ENCODE assay signal across 8 cellular contexts in genomic region chr12:54358620-54358944, GRCh38. TPM values are rescaled to one million over a fixed set of nuclear protein-coding genes. Genes with fewer than 3 reads are reported as not detected.
DNase-seq lines count a peak whose midpoint lies in the region; ATAC-seq and TF ChIP-seq lines count a peak whose summit lies in the region.

No MANE protein-coding gene starts in this region.

- peak overlapping the region; percentile 65 for H3K9ac ChIP-seq in mammary epithelial cell (ENCODE audit: insufficient read depth, low read length)

- in situ Hi-C loops in mammary epithelial cell (cut with MboI; ENCODE audit: low sequenced_read_pairs in 2 of 2) = loop anchor here (25.0 kb wide), 1 partner anchor 346 kb away; the partner anchor contains the start of genes HOXC8 (in 2 of the 2) and HOXC9 (in 2 of the 2)
- in situ Hi-C loops in transverse colon (cut with MboI; ENCODE audit: low pct_ligation_motif_present in 1 of 4, low pct_unique_long_range_greater_than_20kb in 1 of 4, low sequenced_read_pairs in 3 of 4) = no loop called here

- H3K4me1 ChIP-seq in mammary epithelial cell (ENCODE audit: insufficient read depth, low read length) (peaks cover 24% of the 10 kb centered on the region), lower lobe of right lung (peaks cover 31% of the 10 kb centered on the region), transverse colon (peaks cover 0 to 43% (median 23%) of the 10 kb centered on the region in 4 donors)

- 0% methylated on average over 4 of the region's 7 CpGs for WGBS in mammary epithelial cell (ENCODE audit: low coverage, missing lambda C conversion rate)
- 0 to 3% methylated on average over 7 of the region's 7 CpGs for WGBS in transverse colon (ENCODE audit: low coverage in 1 of 2), 2 donors

- no peak overlapping the region for H3K4me3 Mint-ChIP-seq in activated CD8-positive, alpha-beta T cell treated with anti-CD3 and anti-CD28 coated beads, Interleukin-2, amount 10 ng/mL, durations not matched to agents 7 days and 5 days
- no peak overlapping the region for H3K4me3 Mint-ChIP-seq in activated CD8-positive, alpha-beta T cell treated with anti-CD3 and anti-CD28 coated beads for 36 hours
- H3K4me3 Mint-ChIP-seq in activated CD8-positive, alpha-beta memory T cell treated with anti-CD3 and anti-CD28 coated beads, Interleukin-2, amount 10 ng/mL, durations not matched to agents 7 days and 5 days = no peak overlapping the region

- peak; percentile 4 for ATAC-seq in activated CD8-positive, alpha-beta T cell treated with anti-CD3 and anti-CD28 coated beads, Interleukin-2, amount 10 ng/mL, durations not matched to agents 7 days and 5 days
- no peak for ATAC-seq in activated CD8-positive, alpha-beta T cell treated with anti-CD3 and anti-CD28 coated beads for 36 hours
- ATAC-seq in lower lobe of right lung (no peak), GM18498 (IDR thresholded peaks at IDR 0.05; ENCODE audit: unreplicated experiment) (no peak)
- ATAC-seq in activated CD8-positive, alpha-beta memory T cell treated with anti-CD3 and anti-CD28 coated beads, Interleukin-2, amount 10 ng/mL, durations not matched to agents 7 days and 5 days = no peak

- H3K27ac Mint-ChIP-seq in activated CD8-positive, alpha-beta T cell treated with anti-CD3 and anti-CD28 coated beads, Interleukin-2, amount 10 ng/mL, durations not matched to agents 7 days and 5 days = no peak overlapping the region
- H3K27ac Mint-ChIP-seq in activated CD8-positive, alpha-beta T cell treated with anti-CD3 and anti-CD28 coated beads for 36 hours = no peak overlapping the region
- no peak overlapping the region for H3K27ac Mint-ChIP-seq in activated CD8-positive, alpha-beta memory T cell treated with anti-CD3 and anti-CD28 coated beads, Interleukin-2, amount 10 ng/mL, durations not matched to agents 7 days and 5 days

- no peak for TF ChIP-seq POLR2A in transverse colon (IDR thresholded peaks at IDR 0.05)

- peak overlapping the region; percentile 74 for H3K4me2 ChIP-seq in mammary epithelial cell (ENCODE audit: insufficient read depth, low read depth, low read length)

- no peak for DNase-seq in activated CD8-positive, alpha-beta T cell treated with anti-CD3 and anti-CD28 coated beads, Interleukin-2, amount 10 ng/mL, durations not matched to agents 7 days and 5 days
- DNase-seq in activated CD8-positive, alpha-beta T cell treated with anti-CD3 and anti-CD28 coated beads for 36 hours = no peak
- DNase-seq in mammary epithelial cell = no peak
- DNase-seq in lower lobe of right lung = no peak
- no peak for DNase-seq in transverse colon
- DNase-seq in activated CD8-positive, alpha-beta memory T cell treated with anti-CD3 and anti-CD28 coated beads, Interleukin-2, amount 10 ng/mL, durations not matched to agents 7 days and 5 days = no peak
- DNase-seq in NCI-H748 (lab: John Stamatoyannopoulos, UW; ENCODE audit: unreplicated experiment) = no peak

- H3K9me3 ChIP-seq in mammary epithelial cell (replicated peaks; ENCODE audit: insufficient read depth, low read length) (no peaks in the 10 kb centered on the region), lower lobe of right lung (no peaks in the 10 kb centered on the region), transverse colon (no peaks in the 10 kb centered on the region)

- no peaks in the 10 kb centered on the region for H4K20me1 ChIP-seq in mammary epithelial cell (ENCODE audit: insufficient read depth, low read length)

- no peaks in the 10 kb centered on the region for H3K9me3 Mint-ChIP-seq in activated CD8-positive, alpha-beta T cell treated with anti-CD3 and anti-CD28 coated beads, Interleukin-2, amount 10 ng/mL, durations not matched to agents 7 days and 5 days (ENCODE audit: insufficient read depth)
- no peaks in the 10 kb centered on the region for H3K9me3 Mint-ChIP-seq in activated CD8-positive, alpha-beta T cell treated with anti-CD3 and anti-CD28 coated beads for 36 hours
- H3K9me3 Mint-ChIP-seq in activated CD8-positive, alpha-beta memory T cell treated with anti-CD3 and anti-CD28 coated beads, Interleukin-2, amount 10 ng/mL, durations not matched to agents 7 days and 5 days (ENCODE audit: low read depth) = no peaks in the 10 kb centered on the region

- no peak for TF ChIP-seq CTCF in activated CD8-positive, alpha-beta T cell treated with anti-CD3 and anti-CD28 coated beads for 36 hours (IDR thresholded peaks at IDR 0.05)
- no peak for TF ChIP-seq CTCF in mammary epithelial cell (conservative IDR thresholded peaks at IDR 0.05 in 1 of 2, IDR thresholded peaks at IDR 0.05 in 1 of 2; ENCODE audit: extremely low read depth in 1 of 2, insufficient read depth in 1 of 2, low read depth in 1 of 2, low read length in 2 of 2)
- TF ChIP-seq CTCF in lower lobe of right lung (IDR thresholded peaks at IDR 0.05) = no peak
- no peak for TF ChIP-seq CTCF in transverse colon (IDR thresholded peaks at IDR 0.05)

- no peaks in the 10 kb centered on the region for H3K27me3 Mint-ChIP-seq in activated CD8-positive, alpha-beta T cell treated with anti-CD3 and anti-CD28 coated beads, Interleukin-2, amount 10 ng/mL, durations not matched to agents 7 days and 5 days (ENCODE audit: low read depth)
- H3K27me3 Mint-ChIP-seq in activated CD8-positive, alpha-beta T cell treated with anti-CD3 and anti-CD28 coated beads for 36 hours = no peaks in the 10 kb centered on the region
- peaks cover 6% of the 10 kb centered on the region for H3K27me3 Mint-ChIP-seq in activated CD8-positive, alpha-beta memory T cell treated with anti-CD3 and anti-CD28 coated beads, Interleukin-2, amount 10 ng/mL, durations not matched to agents 7 days and 5 days

- POLR2A ChIA-PET in activated CD8-positive, alpha-beta T cell treated with anti-CD3 and anti-CD28 coated beads, Interleukin-2, amount 10 ng/mL, durations not matched to agents 7 days and 5 days (lab: Charles Lee) = interaction anchor here (0.9 to 4.3 kb wide), 11 partner anchors 14 to 140 kb away, joined by 3 to 40 read pairs (median 5); partner anchors contain the start of genes CBX5, COPZ1 and HNRNPA1
- POLR2A ChIA-PET in activated CD8-positive, alpha-beta T cell treated with anti-CD3 and anti-CD28 coated beads for 36 hours (lab: Charles Lee) = interaction anchor here (0.7 to 6.3 kb wide), 15 partner anchors 9 to 174 kb away, joined by 3 to 70 read pairs (median 4); partner anchors contain the start of genes CBX5, COPZ1 and HNRNPA1

- no peaks in the 10 kb centered on the region for H3K36me3 ChIP-seq in mammary epithelial cell (ENCODE audit: insufficient read depth, low read length)
- no peaks in the 10 kb centered on the region for H3K36me3 ChIP-seq in lower lobe of right lung
- H3K36me3 ChIP-seq in transverse colon = no peaks in the 10 kb centered on the region

- H3K4me1 Mint-ChIP-seq in activated CD8-positive, alpha-beta T cell treated with anti-CD3 and anti-CD28 coated beads, Interleukin-2, amount 10 ng/mL, durations not matched to agents 7 days and 5 days (ENCODE audit: low read depth) = peaks cover 24% of the 10 kb centered on the region
- H3K4me1 Mint-ChIP-seq in activated CD8-positive, alpha-beta T cell treated with anti-CD3 and anti-CD28 coated beads for 36 hours (ENCODE audit: low read depth) = peaks cover 12% of the 10 kb centered on the region
- H3K4me1 Mint-ChIP-seq in activated CD8-positive, alpha-beta memory T cell treated with anti-CD3 and anti-CD28 coated beads, Interleukin-2, amount 10 ng/mL, durations not matched to agents 7 days and 5 days = peaks cover 10% of the 10 kb centered on the region

- no peaks in the 10 kb centered on the region for H3K36me3 Mint-ChIP-seq in activated CD8-positive, alpha-beta T cell treated with anti-CD3 and anti-CD28 coated beads, Interleukin-2, amount 10 ng/mL, durations not matched to agents 7 days and 5 days (ENCODE audit: low read depth)
- no peaks in the 10 kb centered on the region for H3K36me3 Mint-ChIP-seq in activated CD8-positive, alpha-beta T cell treated with anti-CD3 and anti-CD28 coated beads for 36 hours (ENCODE audit: low read depth)
- H3K36me3 Mint-ChIP-seq in activated CD8-positive, alpha-beta memory T cell treated with anti-CD3 and anti-CD28 coated beads, Interleukin-2, amount 10 ng/mL, durations not matched to agents 7 days and 5 days = no peaks in the 10 kb centered on the region

- CTCF ChIA-PET in activated CD8-positive, alpha-beta T cell treated with anti-CD3 and anti-CD28 coated beads, Interleukin-2, amount 10 ng/mL, durations not matched to agents 7 days and 5 days (lab: Charles Lee) = interaction anchor here (0.9 to 6.4 kb wide), 17 partner anchors 10 to 169 kb away, joined by 3 to 96 read pairs (median 10); partner anchors contain the start of genes COPZ1, HNRNPA1 and SMUG1
- CTCF ChIA-PET in activated CD8-positive, alpha-beta T cell treated with anti-CD3 and anti-CD28 coated beads for 36 hours (lab: Charles Lee) = interaction anchor here (0.7 to 9.0 kb wide), 18 partner anchors 8 to 143 kb away, joined by 3 to 117 read pairs (median 6); partner anchors contain the start of genes COPZ1 and NCKAP1L
- CTCF ChIA-PET in mammary epithelial cell (lab: Charles Lee; ENCODE audit: low non-redundant PET) = interaction anchor here (0.6 to 1.1 kb wide), 3 partner anchors 34 to 93 kb away, joined by 4 to 19 read pairs (median 11); partner anchors contain the start of gene COPZ1
- CTCF ChIA-PET in activated CD8-positive, alpha-beta memory T cell treated with anti-CD3 and anti-CD28 coated beads, Interleukin-2, amount 10 ng/mL, durations not matched to agents 7 days and 5 days (lab: Charles Lee) = interaction anchor here (0.6 to 7.5 kb wide), 20 partner anchors 8 to 1400 kb away, joined by 3 to 79 read pairs (median 6); partner anchors contain the start of gene COPZ1

- no peaks in the 10 kb centered on the region for H3K27me3 ChIP-seq in mammary epithelial cell (ENCODE audit: insufficient read depth, low read length)
- H3K27me3 ChIP-seq in lower lobe of right lung (ENCODE audit: low read depth) = no peaks in the 10 kb centered on the region
- H3K27me3 ChIP-seq in transverse colon = no peaks in the 10 kb centered on the region

- H3K27ac ChIP-seq in mammary epithelial cell (ENCODE audit: insufficient read depth, low read depth, low read length) (peak overlapping the region; percentile 65), lower lobe of right lung (peak overlapping the region; percentile 84), transverse colon (peak overlapping the region; percentile 75 to 88 (median 82))

- H3K4me3 ChIP-seq in mammary epithelial cell (replicated peaks in 1 of 3; ENCODE audit: insufficient read depth in 1 of 3, low read depth in 2 of 3, low read length in 3 of 3) (peak overlapping the region; percentile 43 to 73 (median 53)), lower lobe of right lung (peak overlapping the region; percentile 64), transverse colon (peak overlapping the region; percentile 45 to 81 (median 53))

- peak overlapping the region; percentile 91 for H2AFZ ChIP-seq in mammary epithelial cell (ENCODE audit: low read depth, low read length)

- intact Hi-C loops in activated CD8-positive, alpha-beta T cell treated with anti-CD3 and anti-CD28 coated beads for 36 hours (cut with micrococcal nuclease) = no loop called here
- intact Hi-C loops in mammary epithelial cell (cut with micrococcal nuclease) (no loop called here), lower lobe of right lung (cut with DNase I) (no loop called here), transverse colon (cut with DNase I; ENCODE audit: low total_unique reads) (loop anchor here (2.0 kb wide), 1 partner anchor 28 kb away; no protein-coding TSS in a partner anchor)

- no peak for TF ChIP-seq EP300 in transverse colon (IDR thresholded peaks at IDR 0.05; ENCODE audit: low read depth)

- dilution Hi-C loops in mammary epithelial cell (cut with HindIII; ENCODE audit: low sequenced_read_pairs) = loop anchor here (25.0 kb wide), 1 partner anchor 346 kb away; the partner anchor contains the start of genes HOXC8 and HOXC9

- no peaks in the 10 kb centered on the region for H3K79me2 ChIP-seq in mammary epithelial cell (ENCODE audit: insufficient read depth, low read length)

- no TSS peak for BruUV-seq in mammary epithelial cell (replicated peaks; lab: Mats Ljungman, UMichigan)

RNA-seq across cellular contexts. Expression of gene GPR84, which starts 5.7 kb away (rescaled TPM):
- total RNA-seq in activated CD8-positive, alpha-beta T cell treated with anti-CD3 and anti-CD28 coated beads, Interleukin-2, amount 10 ng/mL, durations not matched to agents 7 days and 5 days = under 1 TPM; 0.32 to 0.57 TPM
- total RNA-seq in activated CD8-positive, alpha-beta T cell treated with anti-CD3 and anti-CD28 coated beads for 36 hours = not detected
- total RNA-seq in mammary epithelial cell = under 1 TPM; 0.17 to 0.33 TPM
- polyA plus RNA-seq in mammary epithelial cell = 0.11 TPM
- polyA minus RNA-seq in mammary epithelial cell = not detected
- total RNA-seq in lower lobe of right lung = 0.65 TPM
- total RNA-seq in transverse colon = not detected
- total RNA-seq in activated CD8-positive, alpha-beta memory T cell treated with anti-CD3 and anti-CD28 coated beads, Interleukin-2, amount 10 ng/mL, durations not matched to agents 7 days and 5 days = under 1 TPM; 0.32 to 0.59 TPM

RNA-seq across cellular contexts. Expression of gene ZNF385A, which starts 26.0 kb away (rescaled TPM):
- under 1 TPM; 0.55 to 0.74 TPM for total RNA-seq in activated CD8-positive, alpha-beta T cell treated with anti-CD3 and anti-CD28 coated beads, Interleukin-2, amount 10 ng/mL, durations not matched to agents 7 days and 5 days
- 1 to 10 TPM; 1.1 to 2.5 TPM for total RNA-seq in activated CD8-positive, alpha-beta T cell treated with anti-CD3 and anti-CD28 coated beads for 36 hours
- total RNA-seq in mammary epithelial cell = 100 to 1,000 TPM in 1 of 2 donors, 10 to 100 TPM in 1; 16.0 to 102 TPM
- polyA plus RNA-seq in mammary epithelial cell = 11.7 TPM
- 124 TPM for polyA minus RNA-seq in mammary epithelial cell
- total RNA-seq in lower lobe of right lung = 28.3 TPM
- total RNA-seq in transverse colon = 10 to 100 TPM in 1 of 4 donors, 1 to 10 TPM in 3; 1.9 to 17.5 (median 5.7) TPM
- total RNA-seq in activated CD8-positive, alpha-beta memory T cell treated with anti-CD3 and anti-CD28 coated beads, Interleukin-2, amount 10 ng/mL, durations not matched to agents 7 days and 5 days = under 1 TPM; 0.30 to 0.91 TPM

RNA-seq across cellular contexts. Expression of gene COPZ1, which starts 33.7 kb away (rescaled TPM):
- total RNA-seq in activated CD8-positive, alpha-beta T cell treated with anti-CD3 and anti-CD28 coated beads, Interleukin-2, amount 10 ng/mL, durations not matched to agents 7 days and 5 days = 100 to 1,000 TPM; 105 to 112 TPM
- 10 to 100 TPM; 75.8 to 78.4 TPM for total RNA-seq in activated CD8-positive, alpha-beta T cell treated with anti-CD3 and anti-CD28 coated beads for 36 hours
- total RNA-seq in mammary epithelial cell = 100 to 1,000 TPM; 113 to 155 TPM
- polyA plus RNA-seq in mammary epithelial cell = 172 TPM
- polyA minus RNA-seq in mammary epithelial cell = 168 TPM
- 129 TPM for total RNA-seq in lower lobe of right lung
- 10 to 100 TPM; 25.8 to 79.6 (median 63.6) TPM for total RNA-seq in transverse colon
- 100 to 1,000 TPM in 1 of 2 experiments, 10 to 100 TPM in 1; 90.8 to 104 TPM for total RNA-seq in activated CD8-positive, alpha-beta memory T cell treated with anti-CD3 and anti-CD28 coated beads, Interleukin-2, amount 10 ng/mL, durations not matched to agents 7 days and 5 days

RNA-seq across cellular contexts. Expression of gene NFE2, which starts 57.8 kb away (rescaled TPM):
- not detected for total RNA-seq in activated CD8-positive, alpha-beta T cell treated with anti-CD3 and anti-CD28 coated beads, Interleukin-2, amount 10 ng/mL, durations not matched to agents 7 days and 5 days
- total RNA-seq in activated CD8-positive, alpha-beta T cell treated with anti-CD3 and anti-CD28 coated beads for 36 hours = not detected
- total RNA-seq in mammary epithelial cell = under 1 TPM; 0.26 to 0.67 TPM
- 0.54 TPM for polyA plus RNA-seq in mammary epithelial cell
- not detected for polyA minus RNA-seq in mammary epithelial cell
- 13.5 TPM for total RNA-seq in lower lobe of right lung
- total RNA-seq in transverse colon = not detected
- total RNA-seq in activated CD8-positive, alpha-beta memory T cell treated with anti-CD3 and anti-CD28 coated beads, Interleukin-2, amount 10 ng/mL, durations not matched to agents 7 days and 5 days = not detected

Comparison
In these comparisons a context has a peak if more than half of its experiments do, and no peak if none do; other contexts are left out.
1. in situ Hi-C loops: an anchor here in mammary epithelial cell (25.0 kb wide); none called in transverse colon.